1 cellular context compared by ENCODE assay signal in the genomic region with DNA sequence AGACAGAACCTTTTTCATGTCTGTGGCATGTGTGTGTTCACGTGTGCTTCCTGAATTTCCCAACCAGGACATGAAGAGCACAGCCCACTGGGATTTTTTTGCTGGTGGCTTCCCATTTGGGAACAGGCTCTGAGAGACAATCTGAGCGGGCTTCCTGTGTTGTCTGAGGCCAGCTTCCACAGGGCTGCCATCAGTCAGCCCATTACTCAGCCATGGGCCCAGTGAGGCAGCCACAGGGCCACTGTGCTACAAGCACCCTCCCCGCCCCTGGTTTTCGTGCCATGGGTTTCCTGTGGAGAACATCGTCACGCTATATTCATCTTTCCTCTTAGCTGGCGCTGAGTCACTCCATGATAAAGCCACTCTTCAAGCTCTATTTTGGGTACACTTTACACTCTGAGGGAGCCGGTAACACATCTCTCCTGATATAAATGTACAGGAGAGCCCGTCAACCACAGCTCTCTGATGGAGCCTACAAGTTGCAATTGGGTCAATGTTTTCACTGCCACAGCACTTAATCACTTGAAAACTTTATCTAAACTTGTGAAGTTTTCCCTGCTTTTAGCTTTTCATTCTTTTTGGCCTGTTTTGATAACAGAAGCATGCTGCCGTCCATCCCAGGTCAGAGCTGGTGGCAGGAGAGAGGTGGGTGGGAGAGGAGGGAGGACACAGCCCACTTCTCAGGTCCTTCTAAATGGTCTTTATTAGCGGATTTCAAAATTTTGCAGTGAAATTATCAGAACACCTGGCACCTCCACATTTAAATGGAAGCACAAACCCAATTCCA.
A peak's percentile ranks its signal among the peaks of the same experiment; 100 is the strongest.
TF ChIP-seq lines count a peak whose summit lies in the region.

No MANE protein-coding gene starts in this region.

TF ChIP-seq in K562, 482 proteins besides CTCF, POLR2A, EP300 and RAD21 (continued from another document and continues in another):
- TF ChIP-seq, protein P1, sequence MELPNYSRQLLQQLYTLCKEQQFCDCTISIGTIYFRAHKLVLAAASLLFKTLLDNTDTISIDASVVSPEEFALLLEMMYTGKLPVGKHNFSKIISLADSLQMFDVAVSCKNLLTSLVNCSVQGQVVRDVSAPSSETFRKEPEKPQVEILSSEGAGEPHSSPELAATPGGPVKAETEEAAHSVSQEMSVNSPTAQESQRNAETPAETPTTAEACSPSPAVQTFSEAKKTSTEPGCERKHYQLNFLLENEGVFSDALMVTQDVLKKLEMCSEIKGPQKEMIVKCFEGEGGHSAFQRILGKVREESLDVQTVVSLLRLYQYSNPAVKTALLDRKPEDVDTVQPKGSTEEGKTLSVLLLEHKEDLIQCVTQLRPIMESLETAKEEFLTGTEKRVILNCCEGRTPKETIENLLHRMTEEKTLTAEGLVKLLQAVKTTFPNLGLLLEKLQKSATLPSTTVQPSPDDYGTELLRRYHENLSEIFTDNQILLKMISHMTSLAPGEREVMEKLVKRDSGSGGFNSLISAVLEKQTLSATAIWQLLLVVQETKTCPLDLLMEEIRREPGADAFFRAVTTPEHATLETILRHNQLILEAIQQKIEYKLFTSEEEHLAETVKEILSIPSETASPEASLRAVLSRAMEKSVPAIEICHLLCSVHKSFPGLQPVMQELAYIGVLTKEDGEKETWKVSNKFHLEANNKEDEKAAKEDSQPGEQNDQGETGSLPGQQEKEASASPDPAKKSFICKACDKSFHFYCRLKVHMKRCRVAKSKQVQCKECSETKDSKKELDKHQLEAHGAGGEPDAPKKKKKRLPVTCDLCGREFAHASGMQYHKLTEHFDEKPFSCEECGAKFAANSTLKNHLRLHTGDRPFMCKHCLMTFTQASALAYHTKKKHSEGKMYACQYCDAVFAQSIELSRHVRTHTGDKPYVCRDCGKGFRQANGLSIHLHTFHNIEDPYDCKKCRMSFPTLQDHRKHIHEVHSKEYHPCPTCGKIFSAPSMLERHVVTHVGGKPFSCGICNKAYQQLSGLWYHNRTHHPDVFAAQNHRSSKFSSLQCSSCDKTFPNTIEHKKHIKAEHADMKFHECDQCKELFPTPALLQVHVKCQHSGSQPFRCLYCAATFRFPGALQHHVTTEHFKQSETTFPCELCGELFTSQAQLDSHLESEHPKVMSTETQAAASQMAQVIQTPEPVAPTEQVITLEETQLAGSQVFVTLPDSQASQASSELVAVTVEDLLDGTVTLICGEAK (IDR thresholded peaks at IDR 0.05), result peak; percentile 40; the same call in 1 of the 2 replicates
- TF ChIP-seq, protein P1 (CRISPR knock-in tag; IDR thresholded peaks at IDR 0.05), result no peak
- TF ChIP-seq MEF2A (IDR thresholded peaks at IDR 0.05; ENCODE audit: control insufficient read depth, low read depth, low read length) (peak; percentile 90), RFX1 (IDR thresholded peaks at IDR 0.05) (no peak), CREM (IDR thresholded peaks at IDR 0.05; ENCODE audit: low read depth) (peak; percentile 79), ZNF347 (CRISPR knock-in tag; IDR thresholded peaks at IDR 0.05; ENCODE audit: low read depth) (no peak), SMARCB1 (IDR thresholded peaks at IDR 0.05; ENCODE audit: insufficient read length, low read depth) (no peak), ILF3 (IDR thresholded peaks at IDR 0.05; ENCODE audit: borderline replicate concordance) (no peak), HCFC1 (IDR thresholded peaks at IDR 0.05; ENCODE audit: low read depth, low read length) (no peak), ZNF780A (CRISPR knock-in tag; IDR thresholded peaks at IDR 0.05) (no peak), KDM2B (CRISPR knock-in tag; IDR thresholded peaks at IDR 0.05) (no peak), CTBP1 (IDR thresholded peaks at IDR 0.05; ENCODE audit: borderline replicate concordance) (peak; percentile 70), USF1 (CRISPR knock-in tag; IDR thresholded peaks at IDR 0.05) (no peak), L3MBTL2 (IDR thresholded peaks at IDR 0.05) (peak; percentile 31; the same call in 1 of the 2 replicates), FOXK2 (conservative IDR thresholded peaks at IDR 0.05 in 1 of 2, IDR thresholded peaks at IDR 0.05 in 1 of 2; ENCODE audit: low read depth in 2 of 2) (no peak), ZNF197 (CRISPR knock-in tag; IDR thresholded peaks at IDR 0.05; ENCODE audit: low read depth) (no peak), KLF1 (tag; IDR thresholded peaks at IDR 0.05) (no peak), PCBP1 (IDR thresholded peaks at IDR 0.05; ENCODE audit: low read depth, low read length, poor library complexity, severe bottlenecking) (no peak), NFATC3 (IDR thresholded peaks at IDR 0.05) (no peak), SNRNP70 (optimal IDR thresholded peaks at IDR 0.05; ENCODE audit: low read depth, low read length) (no peak), ZNF655 (CRISPR knock-in tag; IDR thresholded peaks at IDR 0.05) (no peak), TEAD2 (tag; IDR thresholded peaks at IDR 0.05) (no peak), MAFG (tag; conservative IDR thresholded peaks at IDR 0.05) (peak; percentile 77), HDAC1 (IDR thresholded peaks at IDR 0.05) (no peak), DPF2 (IDR thresholded peaks at IDR 0.05) (peak; percentile 78), ETV1 (tag; conservative IDR thresholded peaks at IDR 0.05; ENCODE audit: low read depth) (no peak), TEAD1 (CRISPR knock-in tag; IDR thresholded peaks at IDR 0.05) (no peak), ZNF766 (CRISPR knock-in tag; conservative IDR thresholded peaks at IDR 0.05) (no peak), ZNF217 (CRISPR knock-in tag; IDR thresholded peaks at IDR 0.05) (no peak), STAG1 (CRISPR knock-in tag; IDR thresholded peaks at IDR 0.05; ENCODE audit: borderline replicate concordance) (no peak), XRCC3 (IDR thresholded peaks at IDR 0.05) (no peak)
- TF ChIP-seq, protein P2, sequence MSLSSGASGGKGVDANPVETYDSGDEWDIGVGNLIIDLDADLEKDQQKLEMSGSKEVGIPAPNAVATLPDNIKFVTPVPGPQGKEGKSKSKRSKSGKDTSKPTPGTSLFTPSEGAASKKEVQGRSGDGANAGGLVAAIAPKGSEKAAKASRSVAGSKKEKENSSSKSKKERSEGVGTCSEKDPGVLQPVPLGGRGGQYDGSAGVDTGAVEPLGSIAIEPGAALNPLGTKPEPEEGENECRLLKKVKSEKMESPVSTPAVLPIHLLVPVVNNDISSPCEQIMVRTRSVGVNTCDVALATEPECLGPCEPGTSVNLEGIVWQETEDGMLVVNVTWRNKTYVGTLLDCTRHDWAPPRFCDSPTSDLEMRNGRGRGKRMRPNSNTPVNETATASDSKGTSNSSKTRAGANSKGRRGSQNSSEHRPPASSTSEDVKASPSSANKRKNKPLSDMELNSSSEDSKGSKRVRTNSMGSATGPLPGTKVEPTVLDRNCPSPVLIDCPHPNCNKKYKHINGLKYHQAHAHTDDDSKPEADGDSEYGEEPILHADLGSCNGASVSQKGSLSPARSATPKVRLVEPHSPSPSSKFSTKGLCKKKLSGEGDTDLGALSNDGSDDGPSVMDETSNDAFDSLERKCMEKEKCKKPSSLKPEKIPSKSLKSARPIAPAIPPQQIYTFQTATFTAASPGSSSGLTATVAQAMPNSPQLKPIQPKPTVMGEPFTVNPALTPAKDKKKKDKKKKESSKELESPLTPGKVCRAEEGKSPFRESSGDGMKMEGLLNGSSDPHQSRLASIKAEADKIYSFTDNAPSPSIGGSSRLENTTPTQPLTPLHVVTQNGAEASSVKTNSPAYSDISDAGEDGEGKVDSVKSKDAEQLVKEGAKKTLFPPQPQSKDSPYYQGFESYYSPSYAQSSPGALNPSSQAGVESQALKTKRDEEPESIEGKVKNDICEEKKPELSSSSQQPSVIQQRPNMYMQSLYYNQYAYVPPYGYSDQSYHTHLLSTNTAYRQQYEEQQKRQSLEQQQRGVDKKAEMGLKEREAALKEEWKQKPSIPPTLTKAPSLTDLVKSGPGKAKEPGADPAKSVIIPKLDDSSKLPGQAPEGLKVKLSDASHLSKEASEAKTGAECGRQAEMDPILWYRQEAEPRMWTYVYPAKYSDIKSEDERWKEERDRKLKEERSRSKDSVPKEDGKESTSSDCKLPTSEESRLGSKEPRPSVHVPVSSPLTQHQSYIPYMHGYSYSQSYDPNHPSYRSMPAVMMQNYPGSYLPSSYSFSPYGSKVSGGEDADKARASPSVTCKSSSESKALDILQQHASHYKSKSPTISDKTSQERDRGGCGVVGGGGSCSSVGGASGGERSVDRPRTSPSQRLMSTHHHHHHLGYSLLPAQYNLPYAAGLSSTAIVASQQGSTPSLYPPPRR (CRISPR knock-in tag; IDR thresholded peaks at IDR 0.05; ENCODE audit: borderline replicate concordance), result no peak
- TF ChIP-seq, protein P3, sequence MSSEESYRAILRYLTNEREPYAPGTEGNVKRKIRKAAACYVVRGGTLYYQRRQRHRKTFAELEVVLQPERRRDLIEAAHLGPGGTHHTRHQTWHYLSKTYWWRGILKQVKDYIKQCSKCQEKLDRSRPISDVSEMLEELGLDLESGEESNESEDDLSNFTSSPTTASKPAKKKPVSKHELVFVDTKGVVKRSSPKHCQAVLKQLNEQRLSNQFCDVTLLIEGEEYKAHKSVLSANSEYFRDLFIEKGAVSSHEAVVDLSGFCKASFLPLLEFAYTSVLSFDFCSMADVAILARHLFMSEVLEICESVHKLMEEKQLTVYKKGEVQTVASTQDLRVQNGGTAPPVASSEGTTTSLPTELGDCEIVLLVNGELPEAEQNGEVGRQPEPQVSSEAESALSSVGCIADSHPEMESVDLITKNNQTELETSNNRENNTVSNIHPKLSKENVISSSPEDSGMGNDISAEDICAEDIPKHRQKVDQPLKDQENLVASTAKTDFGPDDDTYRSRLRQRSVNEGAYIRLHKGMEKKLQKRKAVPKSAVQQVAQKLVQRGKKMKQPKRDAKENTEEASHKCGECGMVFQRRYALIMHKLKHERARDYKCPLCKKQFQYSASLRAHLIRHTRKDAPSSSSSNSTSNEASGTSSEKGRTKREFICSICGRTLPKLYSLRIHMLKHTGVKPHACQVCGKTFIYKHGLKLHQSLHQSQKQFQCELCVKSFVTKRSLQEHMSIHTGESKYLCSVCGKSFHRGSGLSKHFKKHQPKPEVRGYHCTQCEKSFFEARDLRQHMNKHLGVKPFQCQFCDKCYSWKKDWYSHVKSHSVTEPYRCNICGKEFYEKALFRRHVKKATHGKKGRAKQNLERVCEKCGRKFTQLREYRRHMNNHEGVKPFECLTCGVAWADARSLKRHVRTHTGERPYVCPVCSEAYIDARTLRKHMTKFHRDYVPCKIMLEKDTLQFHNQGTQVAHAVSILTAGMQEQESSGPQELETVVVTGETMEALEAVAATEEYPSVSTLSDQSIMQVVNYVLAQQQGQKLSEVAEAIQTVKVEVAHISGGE (CRISPR knock-in tag; IDR thresholded peaks at IDR 0.05), result no peak; a peak in 1 of 6 replicates
- TF ChIP-seq, protein P4, sequence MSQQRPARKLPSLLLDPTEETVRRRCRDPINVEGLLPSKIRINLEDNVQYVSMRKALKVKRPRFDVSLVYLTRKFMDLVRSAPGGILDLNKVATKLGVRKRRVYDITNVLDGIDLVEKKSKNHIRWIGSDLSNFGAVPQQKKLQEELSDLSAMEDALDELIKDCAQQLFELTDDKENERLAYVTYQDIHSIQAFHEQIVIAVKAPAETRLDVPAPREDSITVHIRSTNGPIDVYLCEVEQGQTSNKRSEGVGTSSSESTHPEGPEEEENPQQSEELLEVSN (IDR thresholded peaks at IDR 0.05; ENCODE audit: borderline replicate concordance in 1 of 2, extremely low read depth in 1 of 2, insufficient read depth in 1 of 2, insufficient read length in 1 of 2, low read depth in 1 of 2, low read length in 1 of 2, poor library complexity in 1 of 2, severe bottlenecking in 1 of 2), result no peak
